ENCODE assay signal across 2 cellular contexts in the genomic region with DNA sequence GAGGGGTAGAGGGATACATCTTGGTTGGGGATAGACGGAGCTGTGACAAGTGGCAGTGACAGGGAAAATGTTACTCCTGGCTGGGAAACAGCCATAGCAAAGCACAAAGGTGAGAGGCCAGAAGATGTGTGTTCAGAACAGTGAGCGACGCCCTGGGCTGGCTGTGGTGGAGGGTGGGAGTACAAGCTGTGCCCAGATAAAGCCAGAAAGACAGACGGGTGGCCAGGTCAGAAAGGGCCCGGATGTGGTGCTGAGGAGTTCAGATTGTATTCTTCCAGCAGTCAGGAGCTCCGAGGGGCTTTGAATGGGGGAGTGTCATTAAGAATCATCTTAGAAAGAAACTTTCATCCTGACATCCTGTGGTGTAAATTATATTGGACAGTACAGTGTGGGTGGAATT.
TF ChIP-seq lines count a peak whose summit lies in the region.

No MANE protein-coding gene starts in this region.

TF ChIP-seq in IMR-90, 13 proteins besides CTCF, POLR2A, EP300 and RAD21 (continued from another document):
- TF ChIP-seq, protein P1, sequence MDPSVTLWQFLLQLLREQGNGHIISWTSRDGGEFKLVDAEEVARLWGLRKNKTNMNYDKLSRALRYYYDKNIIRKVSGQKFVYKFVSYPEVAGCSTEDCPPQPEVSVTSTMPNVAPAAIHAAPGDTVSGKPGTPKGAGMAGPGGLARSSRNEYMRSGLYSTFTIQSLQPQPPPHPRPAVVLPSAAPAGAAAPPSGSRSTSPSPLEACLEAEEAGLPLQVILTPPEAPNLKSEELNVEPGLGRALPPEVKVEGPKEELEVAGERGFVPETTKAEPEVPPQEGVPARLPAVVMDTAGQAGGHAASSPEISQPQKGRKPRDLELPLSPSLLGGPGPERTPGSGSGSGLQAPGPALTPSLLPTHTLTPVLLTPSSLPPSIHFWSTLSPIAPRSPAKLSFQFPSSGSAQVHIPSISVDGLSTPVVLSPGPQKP (IDR thresholded peaks at IDR 0.05; ENCODE audit: borderline replicate concordance, low read depth, low read length): no peak
- TF ChIP-seq MAFK (IDR thresholded peaks at IDR 0.05; ENCODE audit: low read depth, low read length) (no peak), FOS (IDR thresholded peaks at IDR 0.05; ENCODE audit: low read depth, low read length) (no peak), NFE2L2 (IDR thresholded peaks at IDR 0.05; ENCODE audit: low read depth, low read length) (no peak), RCOR1 (IDR thresholded peaks at IDR 0.05; ENCODE audit: insufficient replicate concordance, low read length) (no peak), MAZ (IDR thresholded peaks at IDR 0.05; ENCODE audit: borderline replicate concordance, low read depth, low read length) (no peak), SMC3 (IDR thresholded peaks at IDR 0.05; ENCODE audit: low read depth, low read length) (no peak), CEBPB (IDR thresholded peaks at IDR 0.05; ENCODE audit: low read depth, low read length) (no peak), BHLHE40 (IDR thresholded peaks at IDR 0.05; ENCODE audit: low read depth, low read length) (no peak), RFX5 (IDR thresholded peaks at IDR 0.05; ENCODE audit: low read depth, low read length) (no peak), MXI1 (IDR thresholded peaks at IDR 0.05; ENCODE audit: borderline replicate concordance, low read depth, low read length) (no peak)
- TF ChIP-seq, protein P2, sequence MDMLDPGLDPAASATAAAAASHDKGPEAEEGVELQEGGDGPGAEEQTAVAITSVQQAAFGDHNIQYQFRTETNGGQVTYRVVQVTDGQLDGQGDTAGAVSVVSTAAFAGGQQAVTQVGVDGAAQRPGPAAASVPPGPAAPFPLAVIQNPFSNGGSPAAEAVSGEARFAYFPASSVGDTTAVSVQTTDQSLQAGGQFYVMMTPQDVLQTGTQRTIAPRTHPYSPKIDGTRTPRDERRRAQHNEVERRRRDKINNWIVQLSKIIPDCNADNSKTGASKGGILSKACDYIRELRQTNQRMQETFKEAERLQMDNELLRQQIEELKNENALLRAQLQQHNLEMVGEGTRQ (IDR thresholded peaks at IDR 0.05; ENCODE audit: low read depth, low read length): no peak

TF ChIP-seq in WTC11, 78 proteins besides CTCF, POLR2A, EP300 and RAD21 (continued from another document):
- TF ChIP-seq, protein P3, sequence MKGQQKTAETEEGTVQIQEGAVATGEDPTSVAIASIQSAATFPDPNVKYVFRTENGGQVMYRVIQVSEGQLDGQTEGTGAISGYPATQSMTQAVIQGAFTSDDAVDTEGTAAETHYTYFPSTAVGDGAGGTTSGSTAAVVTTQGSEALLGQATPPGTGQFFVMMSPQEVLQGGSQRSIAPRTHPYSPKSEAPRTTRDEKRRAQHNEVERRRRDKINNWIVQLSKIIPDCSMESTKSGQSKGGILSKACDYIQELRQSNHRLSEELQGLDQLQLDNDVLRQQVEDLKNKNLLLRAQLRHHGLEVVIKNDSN (CRISPR knock-in tag; IDR thresholded peaks at IDR 0.05): no peak
- TF ChIP-seq TCF7 (CRISPR knock-in tag; IDR thresholded peaks at IDR 0.05; ENCODE audit: low read depth): no peak
